ENCODE assay signal across 28 cellular contexts in genomic region chr12:127127887-127128286, GRCh38.
DNase-seq lines count a peak whose midpoint lies in the region; ATAC-seq, FAIRE-seq and TF ChIP-seq lines count a peak whose summit lies in the region.
"Had no signal": no experiment of that assay in that cellular context is flagged by ENCODE, and none has a peak within 500 bp of the region (broad histone marks: within the 10 kb centered on the region; RNA-seq: fewer than 3 reads in every experiment).

No MANE protein-coding gene starts in this region.

- no peaks in the 10 kb centered on the region for H3K4me1 Mint-ChIP-seq in mesothelial cell of epicardium
- H3K4me1 Mint-ChIP-seq: CD14-positive monocyte had no signal

- WGBS in liver = 58% methylated on average over 3 of the region's 3 CpGs
- WGBS in HepG2 (ENCODE audit: low lambda C conversion rate) = 33% methylated on average over 3 of the region's 3 CpGs
- WGBS in mammary epithelial cell (ENCODE audit: low coverage, missing lambda C conversion rate) = 89% methylated on average over 2 of the region's 3 CpGs
- WGBS in right lobe of liver (ENCODE audit: insufficient coverage, low coverage, low lambda C conversion rate, missing lambda C conversion rate) = 45% methylated on average over 3 of the region's 3 CpGs

- dilution Hi-C loops in mammary epithelial cell (cut with HindIII; ENCODE audit: low sequenced_read_pairs) = no loop called here

- H3K27me3 Mint-ChIP-seq in mesothelial cell of epicardium (ENCODE audit: low read depth) = peaks cover 3% of the 10 kb centered on the region

- peak overlapping the region; percentile 37 to 41 for H3K27ac ChIP-seq in liver (ENCODE audit: low read depth in 1 of 2, low read length in 2 of 2)
- H3K27ac ChIP-seq in HepG2 (ENCODE audit: extremely low read length, insufficient read depth, low read length) = no peak overlapping the region
- peak overlapping the region; percentile 99 for H3K27ac ChIP-seq in mammary epithelial cell (ENCODE audit: insufficient read depth, low read depth, low read length)
- peak overlapping the region in 2 of 3 donors; percentile 29 to 83 for H3K27ac ChIP-seq in right lobe of liver

- CTCF ChIA-PET in HepG2 (lab: Yijun Ruan, JAX; ENCODE audit: low intra/inter-chr PET ratio, low total read pairs) (no interaction called here), mammary epithelial cell (lab: Charles Lee; ENCODE audit: low non-redundant PET) (no interaction called here)

- TF ChIP-seq EP300 in HepG2 (IDR thresholded peaks at IDR 0.05; ENCODE audit: low read depth in 2 of 2, low read length in 2 of 2) (no peak), HepG2 (CRISPR knock-in tag; IDR thresholded peaks at IDR 0.05; ENCODE audit: borderline replicate concordance) (no peak)

- no peak overlapping the region for H3K4me2 ChIP-seq in HepG2 (ENCODE audit: low read depth, low read length)
- no peak overlapping the region for H3K4me2 ChIP-seq in mammary epithelial cell (ENCODE audit: insufficient read depth, low read depth, low read length)

- intact Hi-C loops in HepG2 (cut with micrococcal nuclease; ENCODE audit: unreplicated experiment) (no loop called here), mammary epithelial cell (cut with micrococcal nuclease) (loop anchor here (2.0 kb wide), 2 partner anchors 19 to 35 kb away; no protein-coding TSS in a partner anchor), right lobe of liver (cut with DNase I) (no loop called here)

- no peaks in the 10 kb centered on the region for H3K79me2 ChIP-seq in HepG2 (ENCODE audit: insufficient read depth, low read length)
- H3K79me2 ChIP-seq in mammary epithelial cell (ENCODE audit: insufficient read depth, low read length) = no peaks in the 10 kb centered on the region

- H3K4me3 ChIP-seq in liver (ENCODE audit: low read depth in 1 of 3, low read length in 3 of 3) (no peak overlapping the region), HepG2 (replicated peaks in 1 of 3; ENCODE audit: insufficient read depth in 1 of 3, low read depth in 2 of 3, low read length in 3 of 3) (no peak overlapping the region), mammary epithelial cell (replicated peaks in 1 of 3; ENCODE audit: insufficient read depth in 1 of 3, low read depth in 2 of 3, low read length in 3 of 3) (no peak overlapping the region), right lobe of liver (no peak overlapping the region)
- H3K4me3 ChIP-seq: GM12878 had no signal

- ATAC-seq in HepG2 (no peak), right lobe of liver (peak; percentile 63 to 87 (median 79))
- ATAC-seq: GM12878 had no signal

- in situ Hi-C loops in HepG2 (cut with HindIII; ENCODE audit: extremely low pct_ligation_motif_present, low pct_unique_long_range_greater_than_20kb) = no loop called here
- in situ Hi-C loops in mammary epithelial cell (cut with MboI; ENCODE audit: low sequenced_read_pairs in 2 of 2) = loop anchor here in 1 of 2 donors (5.0 kb wide), 1 partner anchor 154 kb away; no protein-coding TSS in a partner anchor

- DNase-seq in HepG2 (ENCODE audit: low spot score) (no peak), mammary epithelial cell (no peak), right lobe of liver (peak; percentile 76 to 91 (median 83)), AG20443 (ENCODE audit: low spot score) (no peak), mesothelial cell of epicardium (ENCODE audit: low spot score in 2 of 2, unreplicated experiment in 2 of 2) (no peak), occipital lobe (lab: John Stamatoyannopoulos, UW) (no peak), Ammon's horn (ENCODE audit: low spot score) (no peak)
- DNase-seq: BE2C; CD8-positive, alpha-beta memory T cell; DMS 273 treated with DMSO at 0.1 percent for 48 hours; DMS79; EL; GDM1; GOT3; HCEC 1CT; KBM-7; MM.1S; NCI-H2029; NCI-H446 treated with DMSO at 0.1 percent for 48 hours; NCI-H526; NCI-H82; NK-92 treated with Interleukin-12 subunit alpha and Interleukin-12 subunit beta, amount 100 ng/mL, for 24 hours; RPMI8226; SHP77 had no signal

- no peaks in the 10 kb centered on the region for H3K36me3 Mint-ChIP-seq in mesothelial cell of epicardium
- H3K36me3 Mint-ChIP-seq: CD14-positive monocyte; CD8-positive, alpha-beta memory T cell had no signal

- no peaks in the 10 kb centered on the region for H3K9me3 Mint-ChIP-seq in mesothelial cell of epicardium
- H3K9me3 Mint-ChIP-seq: CD8-positive, alpha-beta memory T cell had no signal

- H3K27me3 ChIP-seq in liver (ENCODE audit: control insufficient read depth in 4 of 4, insufficient read depth in 4 of 4, low read length in 3 of 4) = no peaks in the 10 kb centered on the region
- H3K27me3 ChIP-seq in HepG2 (ENCODE audit: control insufficient read depth in 1 of 2, insufficient read depth in 2 of 2, low read length in 2 of 2) = no peaks in the 10 kb centered on the region
- H3K27me3 ChIP-seq in mammary epithelial cell (ENCODE audit: insufficient read depth, low read length) = no peaks in the 10 kb centered on the region
- no peaks in the 10 kb centered on the region for H3K27me3 ChIP-seq in right lobe of liver
- H3K27me3 ChIP-seq: BE2C had no signal

- H3K36me3 ChIP-seq in liver (ENCODE audit: control insufficient read depth in 4 of 4, insufficient read depth in 3 of 4, low read depth in 1 of 4, low read length in 3 of 4) (no peaks in the 10 kb centered on the region), HepG2 (replicated peaks in 1 of 2; ENCODE audit: control insufficient read depth in 1 of 2, insufficient read depth in 2 of 2, low read length in 2 of 2) (no peaks in the 10 kb centered on the region), mammary epithelial cell (ENCODE audit: insufficient read depth, low read length) (no peaks in the 10 kb centered on the region), right lobe of liver (no peaks in the 10 kb centered on the region)
- H3K36me3 ChIP-seq: BE2C had no signal

- peaks cover 7 to 34% (median 29%) of the 10 kb centered on the region in 4 donors for H3K4me1 ChIP-seq in liver (ENCODE audit: control insufficient read depth in 4 of 4, insufficient read depth in 4 of 4, low read length in 3 of 4)
- H3K4me1 ChIP-seq in HepG2 (ENCODE audit: insufficient read depth, low read length) = no peaks in the 10 kb centered on the region
- peaks cover 29% of the 10 kb centered on the region for H3K4me1 ChIP-seq in mammary epithelial cell (ENCODE audit: insufficient read depth, low read length)
- H3K4me1 ChIP-seq in right lobe of liver = peaks cover 0 to 39% (median 10%) of the 10 kb centered on the region in 4 donors
- H3K4me1 ChIP-seq: BE2C had no signal

- TF ChIP-seq CTCF in liver (IDR thresholded peaks at IDR 0.05; ENCODE audit: low read depth, low read length, missing input control) (no peak), HepG2 (CRISPR knock-in tag; IDR thresholded peaks at IDR 0.05) (no peak), mammary epithelial cell (conservative IDR thresholded peaks at IDR 0.05 in 1 of 2, IDR thresholded peaks at IDR 0.05 in 1 of 2; ENCODE audit: extremely low read depth in 1 of 2, insufficient read depth in 1 of 2, low read depth in 1 of 2, low read length in 2 of 2) (no peak), right lobe of liver (IDR thresholded peaks at IDR 0.05) (no peak), mesothelial cell of epicardium (IDR thresholded peaks at IDR 0.05; ENCODE audit: unreplicated experiment) (no peak)

- POLR2A ChIA-PET in HepG2 (lab: Yijun Ruan, JAX) = no interaction called here

- no peak overlapping the region for H2AFZ ChIP-seq in HepG2 (ENCODE audit: low read length)
- no peak overlapping the region for H2AFZ ChIP-seq in mammary epithelial cell (ENCODE audit: low read depth, low read length)

- FAIRE-seq in HepG2 (lab: Jason Lieb, UNC) = no peak
- FAIRE-seq: A204.1, GM12878 had no signal

- H4K20me1 ChIP-seq in HepG2 (ENCODE audit: insufficient read depth, low read length) (no peaks in the 10 kb centered on the region), mammary epithelial cell (ENCODE audit: insufficient read depth, low read length) (no peaks in the 10 kb centered on the region)

- no peak overlapping the region for H3K27ac Mint-ChIP-seq in mesothelial cell of epicardium
- H3K27ac Mint-ChIP-seq: CD8-positive, alpha-beta memory T cell had no signal

- BruUV-seq in HepG2 (replicated peaks; lab: Mats Ljungman, UMichigan) (no TSS peak), mammary epithelial cell (replicated peaks; lab: Mats Ljungman, UMichigan) (no TSS peak)

- no peak overlapping the region for H3K4me3 Mint-ChIP-seq in mesothelial cell of epicardium
- H3K4me3 Mint-ChIP-seq: CD14-positive monocyte; CD8-positive, alpha-beta memory T cell had no signal

- no peaks in the 10 kb centered on the region for H3K9me3 ChIP-seq in liver (ENCODE audit: control insufficient read depth in 4 of 4, low read length in 3 of 4)
- no peaks in the 10 kb centered on the region for H3K9me3 ChIP-seq in HepG2 (ENCODE audit: low read length)
- no peaks in the 10 kb centered on the region for H3K9me3 ChIP-seq in mammary epithelial cell (replicated peaks; ENCODE audit: insufficient read depth, low read length)
- no peaks in the 10 kb centered on the region for H3K9me3 ChIP-seq in right lobe of liver
- H3K9me3 ChIP-seq: BE2C had no signal

- H3K9ac ChIP-seq in liver (ENCODE audit: low read depth in 1 of 2, low read length in 2 of 2) (no peak overlapping the region), HepG2 (ENCODE audit: insufficient read depth, low read depth, low read length) (no peak overlapping the region), mammary epithelial cell (ENCODE audit: insufficient read depth, low read length) (no peak overlapping the region)

- TF ChIP-seq RAD21 in liver (IDR thresholded peaks at IDR 0.05) = peak; percentile 27 to 40
- no peak for TF ChIP-seq RAD21 in HepG2 (CRISPR knock-in tag; IDR thresholded peaks at IDR 0.05)

- TF ChIP-seq POLR2A in HepG2 (IDR thresholded peaks at IDR 0.05; ENCODE audit: insufficient read depth in 1 of 2, low read depth in 2 of 2, low read length in 2 of 2) = no peak
- TF ChIP-seq POLR2A in right lobe of liver (IDR thresholded peaks at IDR 0.05) = no peak

TF ChIP-seq in liver, 16 proteins besides CTCF, POLR2A, EP300 and RAD21 (continues in another document):
- TF ChIP-seq FOXA1 (IDR thresholded peaks at IDR 0.05) = no peak

TF ChIP-seq in HepG2, 621 proteins besides CTCF, POLR2A, EP300 and RAD21 (continues in another document):
- TF ChIP-seq ZNF629 (CRISPR knock-in tag; conservative IDR thresholded peaks at IDR 0.05) (no peak), EEA1 (CRISPR knock-in tag; IDR thresholded peaks at IDR 0.05; ENCODE audit: borderline replicate concordance) (no peak), CEBPB (IDR thresholded peaks at IDR 0.05; ENCODE audit: borderline replicate concordance, low read depth, low read length) (no peak), ZFAT (CRISPR knock-in tag; conservative IDR thresholded peaks at IDR 0.05) (no peak), PCBP2 (optimal IDR thresholded peaks at IDR 0.05; ENCODE audit: low read depth, low read length, poor library complexity, severe bottlenecking) (no peak), ZNF761 (CRISPR knock-in tag; conservative IDR thresholded peaks at IDR 0.05) (no peak), ISL2 (CRISPR knock-in tag; IDR thresholded peaks at IDR 0.05) (no peak)

Comparison
In these comparisons a context has a peak if more than half of its experiments do, and no peak if none do; other contexts are left out.
1. DNase-seq: peak in right lobe of liver (3 of 3); none in HepG2 (single experiment), mammary epithelial cell (single experiment), AG20443 (single experiment), mesothelial cell of epicardium (0 of 2), occipital lobe (single experiment) and Ammon's horn (single experiment).